In genomic region chr11:14904745-14905103, GRCh38 we compare ENCODE assay signal across 8 cellular contexts. TPM values are rescaled to one million over a fixed set of nuclear protein-coding genes. Genes with fewer than 3 reads are reported as not detected.
DNase-seq lines count a peak whose midpoint lies in the region; ATAC-seq and TF ChIP-seq lines count a peak whose summit lies in the region.

No MANE protein-coding gene starts in this region.

- peak; percentile 89 for DNase-seq in DMS53 (lab: John Stamatoyannopoulos, UW)
- peak; percentile 74 for DNase-seq in GM23248
- DNase-seq in NCI-H1930 (lab: John Stamatoyannopoulos, UW): peak; percentile 22 to 73
- peak; percentile 89 to 91 for DNase-seq in activated T-cell treated with anti-CD3 and anti-CD28 coated beads, Interleukin-2, amount 50 U/mL, for 48 hours
- peak; percentile 57 for DNase-seq in fibroblast of mammary gland (ENCODE audit: low read depth)
- peak; percentile 79 for DNase-seq in natural killer cell
- DNase-seq in stimulated activated naive B cell treated with anti-CD40 and anti-IgM and Interleukin-4, amounts not matched to agents 10 μg/mL and 1 μg/mL and 100 μg/mL, for 72 hours: peak; percentile 55
- DNase-seq in NCI-H187 treated with DMSO at 0.1 percent for 48 hours (lab: John Stamatoyannopoulos, UW): no peak

- peak overlapping the region; percentile 93 for H3K4me3 Mint-ChIP-seq in natural killer cell
- peak overlapping the region; percentile 84 to 90 for H3K4me3 Mint-ChIP-seq in stimulated activated naive B cell treated with anti-CD40 and anti-IgM and Interleukin-4, amounts not matched to agents 10 μg/mL and 1 μg/mL and 100 μg/mL, for 72 hours

- no peaks in the 10 kb centered on the region for H3K9me2 ChIP-seq in GM23248 (ENCODE audit: insufficient read depth)

- no peaks in the 10 kb centered on the region for H4K20me1 ChIP-seq in GM23248 (ENCODE audit: insufficient read depth)

- in situ Hi-C loops in GM23248 (cut with MboI): loop anchor here (25.0 kb wide), 1 partner anchor 367 kb away; no protein-coding TSS in a partner anchor

- H3K4me1 Mint-ChIP-seq in natural killer cell: peaks cover 37 to 38% of the 10 kb centered on the region in 2 donors
- peaks cover 28 to 40% of the 10 kb centered on the region in 2 donors for H3K4me1 Mint-ChIP-seq in stimulated activated naive B cell treated with anti-CD40 and anti-IgM and Interleukin-4, amounts not matched to agents 10 μg/mL and 1 μg/mL and 100 μg/mL, for 72 hours

- peak overlapping the region; percentile 86 for H2AFZ ChIP-seq in GM23248

- 3 to 4% methylated on average over 19 to 26 of the region's 26 CpGs for WGBS in GM23248 (ENCODE audit: low coverage in 1 of 2, low lambda C conversion rate in 2 of 2, missing lambda C conversion rate in 2 of 2), 2 experiments

- H3K27ac Mint-ChIP-seq in natural killer cell: peak overlapping the region; percentile 74 to 92
- peak overlapping the region; percentile 93 for H3K27ac Mint-ChIP-seq in stimulated activated naive B cell treated with anti-CD40 and anti-IgM and Interleukin-4, amounts not matched to agents 10 μg/mL and 1 μg/mL and 100 μg/mL, for 72 hours

- H3K9me3 ChIP-seq in GM23248 (ENCODE audit: low read depth): no peaks in the 10 kb centered on the region

- H3K27ac ChIP-seq in GM23248: no peak overlapping the region

- no peaks in the 10 kb centered on the region for H3K9me3 Mint-ChIP-seq in natural killer cell
- no peaks in the 10 kb centered on the region for H3K9me3 Mint-ChIP-seq in stimulated activated naive B cell treated with anti-CD40 and anti-IgM and Interleukin-4, amounts not matched to agents 10 μg/mL and 1 μg/mL and 100 μg/mL, for 72 hours

- H3K27me3 ChIP-seq in GM23248 (replicated peaks; ENCODE audit: insufficient read depth): peaks cover 4% of the 10 kb centered on the region; the same call in 1 of the 2 replicates

- H3K9ac ChIP-seq in GM23248: peak overlapping the region; percentile 45

- H3K27me3 Mint-ChIP-seq in natural killer cell (ENCODE audit: low read depth in 2 of 2): no peaks in the 10 kb centered on the region
- peaks cover 0 to 9% of the 10 kb centered on the region in 2 donors for H3K27me3 Mint-ChIP-seq in stimulated activated naive B cell treated with anti-CD40 and anti-IgM and Interleukin-4, amounts not matched to agents 10 μg/mL and 1 μg/mL and 100 μg/mL, for 72 hours

- H3K36me3 Mint-ChIP-seq in natural killer cell: no peaks in the 10 kb centered on the region
- H3K36me3 Mint-ChIP-seq in stimulated activated naive B cell treated with anti-CD40 and anti-IgM and Interleukin-4, amounts not matched to agents 10 μg/mL and 1 μg/mL and 100 μg/mL, for 72 hours: no peaks in the 10 kb centered on the region

- peak; percentile 49 to 74 (median 57) for ATAC-seq in natural killer cell
- ATAC-seq in stimulated activated naive B cell treated with anti-CD40 and anti-IgM and Interleukin-4, amounts not matched to agents 10 μg/mL and 1 μg/mL and 100 μg/mL, for 72 hours (replicated peaks): peak; percentile 38 to 39

- intact Hi-C loops in natural killer cell (cut with micrococcal nuclease): loop anchor here (1.0 to 5.0 kb wide), 4 partner anchors 12 to 405 kb away; partner anchors contain the start of genes COPB1, CYP2R1 and PSMA1

- peaks cover 8% of the 10 kb centered on the region for H3F3A ChIP-seq in GM23248 (ENCODE audit: insufficient read depth)

- H3K4me2 ChIP-seq in GM23248 (ENCODE audit: unreplicated experiment): peak overlapping the region; percentile 78

- no peaks in the 10 kb centered on the region; the same call in 1 of the 2 replicates for H3K4me1 ChIP-seq in GM23248 (ENCODE audit: insufficient read depth)

- peak overlapping the region; percentile 67 for H3K4me3 ChIP-seq in GM23248
- H3K4me3 ChIP-seq in fibroblast of mammary gland (ENCODE audit: control insufficient read depth, low read depth, low read length): peak overlapping the region; percentile 53

- no peaks in the 10 kb centered on the region for H3K79me2 ChIP-seq in GM23248 (ENCODE audit: insufficient read depth)

- TF ChIP-seq CTCF in fibroblast of mammary gland (conservative IDR thresholded peaks at IDR 0.05; ENCODE audit: control insufficient read depth, insufficient read depth, low read depth, low read length) (peak; percentile 63), natural killer cell (IDR thresholded peaks at IDR 0.05) (peak; percentile 98)

- H3K36me3 ChIP-seq in GM23248 (ENCODE audit: low read depth): no peaks in the 10 kb centered on the region

RNA-seq across cellular contexts. Expression of gene CYP2R1, which starts 12.7 kb away (rescaled TPM):
- total RNA-seq in GM23248 (2014; rRNA removed; shearing (Covaris generic)): 8.2 and 25.7 TPM in 2 replicates
- 4.2 and 5.3 TPM in 2 replicates for polyA plus RNA-seq in GM23248 (2016; fragmentation: Nextera tagmentation; extraction: Ambion mirVana)
- 10 to 100 TPM; 14.9 to 20.3 (median 16.2) TPM for total RNA-seq in natural killer cell
